Comparison of ENCODE assay signal across 8 cellular contexts in the genomic region with DNA sequence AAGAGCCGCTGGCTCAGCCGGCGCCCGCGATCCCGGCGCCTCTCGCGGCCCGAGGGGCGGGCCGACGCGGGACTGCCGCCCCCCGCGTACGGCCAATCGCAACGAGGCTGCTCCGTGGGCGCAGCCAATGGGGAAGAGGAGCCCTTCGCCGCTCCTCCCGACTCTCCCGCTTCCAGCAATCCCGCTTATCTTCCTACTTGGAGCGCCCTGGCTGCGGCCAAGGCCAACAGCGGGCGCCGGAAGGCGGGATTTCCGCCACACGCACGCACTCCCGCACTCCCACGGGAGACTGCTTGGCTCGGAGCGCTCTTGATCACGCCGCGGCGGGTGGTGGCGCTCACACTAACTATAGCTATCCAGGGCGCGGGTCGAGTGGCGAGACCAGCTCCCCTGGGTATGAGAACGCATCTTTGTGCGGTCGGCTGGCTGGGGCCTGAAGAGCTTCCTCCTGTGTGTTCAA. TPM values are rescaled to one million over a fixed set of nuclear protein-coding genes. Genes with fewer than 3 reads are reported as not detected.
DNase-seq lines count a peak whose midpoint lies in the region; ATAC-seq, FAIRE-seq and TF ChIP-seq lines count a peak whose summit lies in the region.
"Not testable (repeated sequence)": the region's sequence is repeated elsewhere in the genome, so short reads cannot be mapped to it uniquely, and the experiment has no call there.

A gene with protein sequence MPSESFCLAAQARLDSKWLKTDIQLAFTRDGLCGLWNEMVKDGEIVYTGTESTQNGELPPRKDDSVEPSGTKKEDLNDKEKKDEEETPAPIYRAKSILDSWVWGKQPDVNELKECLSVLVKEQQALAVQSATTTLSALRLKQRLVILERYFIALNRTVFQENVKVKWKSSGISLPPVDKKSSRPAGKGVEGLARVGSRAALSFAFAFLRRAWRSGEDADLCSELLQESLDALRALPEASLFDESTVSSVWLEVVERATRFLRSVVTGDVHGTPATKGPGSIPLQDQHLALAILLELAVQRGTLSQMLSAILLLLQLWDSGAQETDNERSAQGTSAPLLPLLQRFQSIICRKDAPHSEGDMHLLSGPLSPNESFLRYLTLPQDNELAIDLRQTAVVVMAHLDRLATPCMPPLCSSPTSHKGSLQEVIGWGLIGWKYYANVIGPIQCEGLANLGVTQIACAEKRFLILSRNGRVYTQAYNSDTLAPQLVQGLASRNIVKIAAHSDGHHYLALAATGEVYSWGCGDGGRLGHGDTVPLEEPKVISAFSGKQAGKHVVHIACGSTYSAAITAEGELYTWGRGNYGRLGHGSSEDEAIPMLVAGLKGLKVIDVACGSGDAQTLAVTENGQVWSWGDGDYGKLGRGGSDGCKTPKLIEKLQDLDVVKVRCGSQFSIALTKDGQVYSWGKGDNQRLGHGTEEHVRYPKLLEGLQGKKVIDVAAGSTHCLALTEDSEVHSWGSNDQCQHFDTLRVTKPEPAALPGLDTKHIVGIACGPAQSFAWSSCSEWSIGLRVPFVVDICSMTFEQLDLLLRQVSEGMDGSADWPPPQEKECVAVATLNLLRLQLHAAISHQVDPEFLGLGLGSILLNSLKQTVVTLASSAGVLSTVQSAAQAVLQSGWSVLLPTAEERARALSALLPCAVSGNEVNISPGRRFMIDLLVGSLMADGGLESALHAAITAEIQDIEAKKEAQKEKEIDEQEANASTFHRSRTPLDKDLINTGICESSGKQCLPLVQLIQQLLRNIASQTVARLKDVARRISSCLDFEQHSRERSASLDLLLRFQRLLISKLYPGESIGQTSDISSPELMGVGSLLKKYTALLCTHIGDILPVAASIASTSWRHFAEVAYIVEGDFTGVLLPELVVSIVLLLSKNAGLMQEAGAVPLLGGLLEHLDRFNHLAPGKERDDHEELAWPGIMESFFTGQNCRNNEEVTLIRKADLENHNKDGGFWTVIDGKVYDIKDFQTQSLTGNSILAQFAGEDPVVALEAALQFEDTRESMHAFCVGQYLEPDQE (N-terminal part only) (minus strand): TSS at position 51 of the 460 bp plus-strand sequence. CDS start 746 bp downstream, outside the sequence.

- CTCF ChIA-PET in CD4-positive, alpha-beta memory T cell (lab: Charles Lee; ENCODE audit: partially characterized antibody); K562 (lab: Yijun Ruan, JAX; ENCODE audit: low intra/inter-chr PET ratio); HepG2 (lab: Yijun Ruan, JAX; ENCODE audit: low intra/inter-chr PET ratio, low total read pairs): not testable (repeated sequence)

- H3K4me3 Mint-ChIP-seq in CD4-positive, alpha-beta memory T cell: peak within 1 kb of the TSS; percentile 97 to 100 (median 98)

- not testable (repeated sequence) for TF ChIP-seq POLR2A in K562 (conservative IDR thresholded peaks at IDR 0.05); HepG2 (IDR thresholded peaks at IDR 0.05; ENCODE audit: insufficient read depth in 1 of 2, low read depth in 2 of 2, low read length in 2 of 2); ovary (IDR thresholded peaks at IDR 0.05); thyroid gland (IDR thresholded peaks at IDR 0.05)

- not testable (repeated sequence) for TF ChIP-seq EP300 in K562 (IDR thresholded peaks at IDR 0.05; ENCODE audit: low read length); HepG2 (IDR thresholded peaks at IDR 0.05; ENCODE audit: low read depth in 2 of 2, low read length in 2 of 2); HepG2 (CRISPR knock-in tag; IDR thresholded peaks at IDR 0.05; ENCODE audit: borderline replicate concordance); ovary (IDR thresholded peaks at IDR 0.05)

- not testable (repeated sequence) for H3K9me3 Mint-ChIP-seq in CD4-positive, alpha-beta memory T cell

- WGBS in K562 (ENCODE audit: insufficient coverage, low coverage, missing lambda C conversion rate): no CpG with 5 or more reads among the region's 52 CpGs
- no CpG with 5 or more reads among the region's 52 CpGs for WGBS in HepG2 (ENCODE audit: low lambda C conversion rate)
- no CpG with 5 or more reads among the region's 52 CpGs for WGBS in ovary, 3 donors
- no CpG with 5 or more reads among the region's 52 CpGs for WGBS in thyroid gland, 2 donors

- H3K4me3 ChIP-seq in CD4-positive, alpha-beta memory T cell (ENCODE audit: low read length in 2 of 2); KMS-11 (IDR thresholded peaks at IDR 0.05; ENCODE audit: insufficient read depth, low read depth, low read length); thyroid gland (replicated peaks in 1 of 3): not testable (repeated sequence)
- H3K4me3 ChIP-seq in WERI-Rb-1 (ENCODE audit: low read depth, low read length) (peak within 1 kb of the TSS; percentile 35), K562 (peak within 1 kb of the TSS; percentile 37), fibroblast of mammary gland (ENCODE audit: control insufficient read depth, low read depth, low read length) (peak within 1 kb of the TSS; percentile 46), HepG2 (replicated peaks in 1 of 3; ENCODE audit: insufficient read depth in 1 of 3, low read depth in 2 of 3, low read length in 3 of 3) (peak within 1 kb of the TSS; percentile 16 to 43 (median 40); a peak in 4 of 6 replicates), ovary (peak within 1 kb of the TSS; percentile 34)

- H3K9me1 ChIP-seq in K562 (ENCODE audit: control insufficient read depth, insufficient read depth, low read length): not testable (repeated sequence)

- not testable (repeated sequence) for ATAC-seq in K562, HepG2

- BruUV-seq in K562 (replicated peaks; lab: Mats Ljungman, UMichigan); HepG2 (replicated peaks; lab: Mats Ljungman, UMichigan): not testable (repeated sequence)

- not testable (repeated sequence) for H3K27me3 ChIP-seq in CD4-positive, alpha-beta memory T cell (ENCODE audit: insufficient read depth, low read length); KMS-11 (ENCODE audit: insufficient read depth, low read depth); WERI-Rb-1 (ENCODE audit: insufficient read depth, low read depth, severe bottlenecking); K562 (ENCODE audit: control insufficient read depth in 2 of 2, insufficient read depth in 2 of 2, low read length in 2 of 2); HepG2 (ENCODE audit: control insufficient read depth in 1 of 2, insufficient read depth in 2 of 2, low read length in 2 of 2); ovary; thyroid gland

- not testable (repeated sequence) for TF ChIP-seq RAD21 in K562 (CRISPR knock-in tag; conservative IDR thresholded peaks at IDR 0.05 in 1 of 2, IDR thresholded peaks at IDR 0.05 in 1 of 2); HepG2 (CRISPR knock-in tag; IDR thresholded peaks at IDR 0.05)

- H3K4me1 Mint-ChIP-seq in CD4-positive, alpha-beta memory T cell: not testable (repeated sequence)

- H3K36me3 ChIP-seq in CD4-positive, alpha-beta memory T cell (ENCODE audit: insufficient read depth, low read length); KMS-11 (ENCODE audit: insufficient read depth); WERI-Rb-1; HepG2 (replicated peaks in 1 of 2; ENCODE audit: control insufficient read depth in 1 of 2, insufficient read depth in 2 of 2, low read length in 2 of 2); ovary; thyroid gland: not testable (repeated sequence)
- peaks cover 11% of the 10 kb centered on the region; the same call in 2 of the 3 replicates for H3K36me3 ChIP-seq in K562 (ENCODE audit: control insufficient read depth, insufficient read depth, low read length)

- peak within 1 kb of the TSS; percentile 71 to 97 (median 90) for H3K27ac Mint-ChIP-seq in CD4-positive, alpha-beta memory T cell

- peak within 1 kb of the TSS; percentile 51; the same call in 1 of the 2 replicates for H3K4me2 ChIP-seq in KMS-11
- H3K4me2 ChIP-seq in K562 (ENCODE audit: insufficient read depth, low read length): not testable (repeated sequence)
- H3K4me2 ChIP-seq in HepG2 (ENCODE audit: low read depth, low read length): 0 out of 2 replicates have a peak within 1 kb of the TSS, but pooled peaks have one; percentile 18

- not testable (repeated sequence) for H3K79me2 ChIP-seq in KMS-11 (ENCODE audit: insufficient read depth, low read depth); HepG2 (ENCODE audit: insufficient read depth, low read length)
- H3K79me2 ChIP-seq in K562 (ENCODE audit: control insufficient read depth, insufficient read depth, low read length): peaks cover 20% of the 10 kb centered on the region

- not testable (repeated sequence) for H3K27me3 Mint-ChIP-seq in CD4-positive, alpha-beta memory T cell

- not testable (repeated sequence) for FAIRE-seq in K562 (lab: Jason Lieb, UNC); HepG2 (lab: Jason Lieb, UNC)

- H2AFZ ChIP-seq in KMS-11 (ENCODE audit: low read depth); K562 (ENCODE audit: low read depth, low read length); HepG2 (ENCODE audit: low read length): not testable (repeated sequence)

- not testable (repeated sequence) for H3K27ac ChIP-seq in CD4-positive, alpha-beta memory T cell (ENCODE audit: low read depth, low read length); KMS-11; WERI-Rb-1; K562 (ENCODE audit: extremely low read depth, low read depth, low read length); HepG2 (ENCODE audit: extremely low read length, insufficient read depth, low read length); ovary; thyroid gland

- intact Hi-C loops in CD4-positive, alpha-beta memory T cell (cut with micrococcal nuclease); K562 (cut with micrococcal nuclease); HepG2 (cut with micrococcal nuclease; ENCODE audit: unreplicated experiment); ovary (cut with DNase I); thyroid gland (cut with DNase I): not testable (repeated sequence)

- POLR2A ChIA-PET in CD4-positive, alpha-beta memory T cell (lab: Charles Lee; ENCODE audit: partially characterized antibody); K562 (lab: Yijun Ruan, JAX); HepG2 (lab: Yijun Ruan, JAX): not testable (repeated sequence)

- peaks cover 5 to 11% of the 10 kb centered on the region in 2 donors for H3K36me3 Mint-ChIP-seq in CD4-positive, alpha-beta memory T cell

- in situ Hi-C loops in K562 (cut with MboI); HepG2 (cut with HindIII; ENCODE audit: extremely low pct_ligation_motif_present, low pct_unique_long_range_greater_than_20kb): not testable (repeated sequence)

- H3K9ac ChIP-seq in KMS-11: peak within 1 kb of the TSS; percentile 15; the same call in 1 of the 2 replicates
- peak within 1 kb of the TSS in 1 of 2 experiments; percentile 30; a peak in 2 of 4 replicates for H3K9ac ChIP-seq in K562 (ENCODE audit: insufficient read depth in 1 of 2, low read depth in 2 of 2, low read length in 2 of 2)
- 0 out of 2 replicates have a peak within 1 kb of the TSS, but pooled peaks have one; percentile 34 for H3K9ac ChIP-seq in HepG2 (ENCODE audit: insufficient read depth, low read depth, low read length)

- H4K20me1 ChIP-seq in KMS-11 (ENCODE audit: insufficient read depth); K562 (replicated peaks; ENCODE audit: control insufficient read depth, insufficient read depth, low read length); HepG2 (ENCODE audit: insufficient read depth, low read length): not testable (repeated sequence)

- TF ChIP-seq CTCF in KMS-11 (conservative IDR thresholded peaks at IDR 0.05; ENCODE audit: low read depth, low read length); WERI-Rb-1 (IDR thresholded peaks at IDR 0.05; ENCODE audit: low read depth, low read length); K562 (IDR thresholded peaks at IDR 0.05 in 2 of 3, conservative IDR thresholded peaks at IDR 0.05 in 1 of 3; ENCODE audit: insufficient read depth in 2 of 3, low read depth in 1 of 3, low read length in 3 of 3); fibroblast of mammary gland (conservative IDR thresholded peaks at IDR 0.05; ENCODE audit: control insufficient read depth, insufficient read depth, low read depth, low read length); HepG2 (CRISPR knock-in tag; IDR thresholded peaks at IDR 0.05); ovary (IDR thresholded peaks at IDR 0.05); thyroid gland (IDR thresholded peaks at IDR 0.05): not testable (repeated sequence)

- H3K9me3 ChIP-seq in CD4-positive, alpha-beta memory T cell (ENCODE audit: control insufficient read depth in 1 of 2, low read length in 2 of 2); WERI-Rb-1 (ENCODE audit: severe bottlenecking); K562 (replicated peaks; ENCODE audit: control insufficient read depth, insufficient read depth, low read depth, low read length); HepG2 (ENCODE audit: low read length); ovary; thyroid gland: not testable (repeated sequence)

- DNase-seq in CD4-positive, alpha-beta memory T cell; WERI-Rb-1; K562 (ENCODE audit: extremely low read depth in 1 of 4, low spot score in 3 of 4); fibroblast of mammary gland (ENCODE audit: low read depth); HepG2 (ENCODE audit: low spot score); thyroid gland: not testable (repeated sequence)
- peak in 1 of 5 donors; percentile 51 for DNase-seq in ovary

- not testable (repeated sequence) for H3K4me1 ChIP-seq in CD4-positive, alpha-beta memory T cell (ENCODE audit: insufficient read depth, low read length); KMS-11 (ENCODE audit: low read depth, poor library complexity, severe bottlenecking); K562 (replicated peaks in 1 of 2; ENCODE audit: control insufficient read depth in 2 of 2, insufficient read depth in 2 of 2, low read length in 2 of 2); HepG2 (ENCODE audit: insufficient read depth, low read length); ovary (ENCODE audit: insufficient read depth); thyroid gland

RNA-seq across cellular contexts. Expression of the gene that starts here (rescaled TPM):
- 10 to 100 TPM; 48.5 to 55.1 TPM for total RNA-seq in CD4-positive, alpha-beta memory T cell
- polyA plus RNA-seq in CD4-positive, alpha-beta memory T cell: 1 to 10 TPM; 3.4 to 9.4 TPM
- 310 and 316 TPM in 2 replicates for total RNA-seq in K562 (2011; cell fraction: chromatin; rRNA removed; ENCODE audit: low replicate concordance)
- total RNA-seq in K562 (2011; cell fraction: nucleolus; rRNA removed): 158 and 162 TPM in 2 replicates
- 170 and 175 TPM in 2 replicates for total RNA-seq in K562 (2011; cell fraction: nucleoplasm; rRNA removed)
- 41.0 and 54.1 TPM in 2 replicates for total RNA-seq in K562 (2014; rRNA removed)
- 48.0 and 52.5 TPM in 2 replicates for total RNA-seq in K562 (2014; rRNA removed; fragmentation: Illumina TruSeq; extraction: Trizol)
- total RNA-seq in K562 (2015; rRNA removed; fragmentation: Illumina TruSeq; extraction: Trizol): 37.5 and 42.6 TPM in 2 replicates
- total RNA-seq in K562 (2021): 66.2 and 76.9 TPM in 2 replicates
- 30.5 and 33.0 TPM in 2 replicates for polyA plus RNA-seq in K562 (2011; rRNA removed)
- polyA plus RNA-seq in K562 (2011; cell fraction: cytosol; rRNA removed): 42.4 and 62.9 TPM in 2 replicates
- 132 and 181 TPM in 2 replicates for polyA plus RNA-seq in K562 (2011; cell fraction: nucleus; rRNA removed)
- polyA plus RNA-seq in K562 (2012): 53.5 and 56.7 TPM in 2 replicates
- 60.7 and 84.0 TPM in 2 replicates for polyA plus RNA-seq in K562 (2014; fragmentation: Illumina TruSeq; extraction: Trizol)
- 10 to 100 TPM; 10.6 to 12.4 TPM for polyA plus RNA-seq in K562 (2014; fragmentation: Nextera tagmentation; extraction: Ambion mirVana)
- 51.0 and 54.2 TPM in 2 replicates for polyA plus RNA-seq in K562 (2014; rRNA removed)
- 48.8 and 53.7 TPM in 2 replicates for polyA minus RNA-seq in K562 (2011; rRNA and poly(A)+ RNA removed)
- 53.5 and 57.5 TPM in 2 replicates for polyA minus RNA-seq in K562 (2011; cell fraction: cytosol; rRNA and poly(A)+ RNA removed)
- polyA minus RNA-seq in K562 (2011; cell fraction: nucleus; rRNA and poly(A)+ RNA removed): 74.7 and 99.9 TPM in 2 replicates
- 24.8 and 25.6 TPM in 2 replicates for total RNA-seq in HepG2 (2016; rRNA removed; fragmentation: Illumina TruSeq; extraction: Trizol)
- total RNA-seq in HepG2 (2016; cell fraction: cytosol; rRNA removed; fragmentation: Illumina TruSeq; extraction: Trizol; ENCODE audit: low read depth): 9.3 and 11.8 TPM in 2 replicates
- 20.9 and 27.5 TPM in 2 replicates for total RNA-seq in HepG2 (2016; cell fraction: insoluble cytoplasmic fraction; rRNA removed; fragmentation: Illumina TruSeq; extraction: Trizol)
- total RNA-seq in HepG2 (2016; cell fraction: membrane; rRNA removed; fragmentation: Illumina TruSeq; extraction: Trizol): 11.8 and 12.8 TPM in 2 replicates
- total RNA-seq in HepG2 (2016; cell fraction: nucleus; rRNA removed; fragmentation: Illumina TruSeq; extraction: Trizol): 41.0 and 53.3 TPM in 2 replicates
- polyA plus RNA-seq in HepG2 (2011; rRNA removed): 17.6 and 21.9 TPM in 2 replicates
- polyA plus RNA-seq in HepG2 (2011; cell fraction: cytosol; rRNA removed): 13.7 and 16.1 TPM in 2 replicates
- polyA plus RNA-seq in HepG2 (2011; cell fraction: nucleus; rRNA removed): 76.2 and 81.0 TPM in 2 replicates
- 15.8 and 16.6 TPM in 2 replicates for polyA plus RNA-seq in HepG2 (2012)
- polyA plus RNA-seq in HepG2 (2016; cell fraction: cytosol; fragmentation: Illumina TruSeq; extraction: Trizol; ENCODE audit: low read depth): 7.2 and 9.4 TPM in 2 replicates
- 18.4 and 19.2 TPM in 2 replicates for polyA plus RNA-seq in HepG2 (2016; cell fraction: insoluble cytoplasmic fraction; fragmentation: Illumina TruSeq; extraction: Trizol; ENCODE audit: low read depth)
- polyA plus RNA-seq in HepG2 (2016; cell fraction: membrane; fragmentation: Illumina TruSeq; extraction: Trizol; ENCODE audit: low read depth): 9.9 and 10.3 TPM in 2 replicates
- polyA plus RNA-seq in HepG2 (2016; cell fraction: nucleus; fragmentation: Illumina TruSeq; extraction: Trizol; ENCODE audit: insufficient read depth, low read depth): 57.3 and 58.1 TPM in 2 replicates
- 43.4 and 58.8 TPM in 2 replicates for polyA minus RNA-seq in HepG2 (2011; rRNA and poly(A)+ RNA removed; ENCODE audit: low replicate concordance)
- 11.0 and 20.0 TPM in 2 replicates for polyA minus RNA-seq in HepG2 (2011; cell fraction: cytosol; rRNA and poly(A)+ RNA removed)
- polyA minus RNA-seq in HepG2 (2011; cell fraction: nucleus; rRNA and poly(A)+ RNA removed): 59.7 and 61.8 TPM in 2 replicates
- 10 to 100 TPM; 33.3 to 83.3 (median 58.1) TPM for total RNA-seq in ovary
- 10 to 100 TPM; 48.2 to 48.3 TPM for polyA plus RNA-seq in ovary
- total RNA-seq in thyroid gland: 10 to 100 TPM; 59.3 to 88.1 (median 71.0) TPM
